20 cellular contexts compared by ENCODE assay signal in the genomic region with DNA sequence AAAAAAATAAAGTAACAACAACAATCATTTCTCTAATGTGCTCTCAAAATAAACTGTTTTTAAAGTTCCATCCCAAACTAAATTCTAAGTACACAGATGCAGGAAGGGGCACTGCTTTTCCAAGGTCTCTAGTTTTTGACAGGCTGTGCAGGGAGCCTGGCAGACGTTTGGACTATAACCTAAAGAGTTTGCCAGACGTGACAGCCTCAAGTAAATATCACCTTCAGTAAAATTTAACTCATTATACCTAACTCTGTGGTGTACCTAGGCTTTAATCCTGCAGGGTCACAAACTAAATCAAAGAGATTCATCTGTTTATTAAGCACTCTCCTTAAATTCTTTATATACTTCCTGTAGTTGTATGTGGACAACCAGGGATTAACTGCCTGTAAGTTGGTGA.
"Had no signal": no experiment of that assay in that cellular context is flagged by ENCODE, and none has a peak within 500 bp of the region (broad histone marks: within the 10 kb centered on the region; RNA-seq: fewer than 3 reads in every experiment).

No MANE protein-coding gene starts in this region.

- H3K27me3 Mint-ChIP-seq: activated CD4-positive, alpha-beta T cell treated with anti-CD3 and anti-CD28 coated beads, Interleukin-2, amount 10 ng/mL, durations not matched to agents 7 days and 5 days; activated T-helper 17 cell treated with anti-CD3 and anti-CD28 coated beads, Interleukin-2, amount 50 U/mL, for 72 hours; natural killer cell treated with Interleukin-12 subunit alpha and Interleukin-12 subunit beta and Interleukin-15 and Interleukin-18, amount 100 ng/mL, for 72 hours; stimulated activated memory B cell treated with anti-CD40 and anti-IgM and Interleukin-4, amounts not matched to agents 10 μg/mL and 1 μg/mL and 100 μg/mL, for 72 hours had no signal

- H3K4me3 Mint-ChIP-seq: activated CD4-positive, alpha-beta T cell treated with anti-CD3 and anti-CD28 coated beads, Interleukin-2, amount 10 ng/mL, durations not matched to agents 7 days and 5 days; activated CD8-positive, alpha-beta T cell treated with anti-CD3 and anti-CD28 coated beads, Interleukin-2, amount 10 ng/mL, durations not matched to agents 7 days and 5 days; natural killer cell treated with Interleukin-12 subunit alpha and Interleukin-12 subunit beta and Interleukin-15 and Interleukin-18, amount 100 ng/mL, for 72 hours; stimulated activated memory B cell treated with anti-CD40 and anti-IgM and Interleukin-4, amounts not matched to agents 10 μg/mL and 1 μg/mL and 100 μg/mL, for 72 hours; T-helper 1 cell treated with Interleukin-12 subunit alpha and Interleukin-12 subunit beta and Interleukin-4 antibody, amounts not matched to agents 30 μg/mL and 1 μg/mL, for 36 hours had no signal

- H3K36me3 ChIP-seq: brain microvascular endothelial cell, prostate gland had no signal

- H3K36me3 Mint-ChIP-seq: natural killer cell treated with Interleukin-12 subunit alpha and Interleukin-12 subunit beta and Interleukin-15 and Interleukin-18, amount 100 ng/mL, for 72 hours had no signal

- H3K4me3 ChIP-seq: dorsolateral prefrontal cortex, heart right ventricle, prostate gland, right atrium auricular region, skin epidermis, testis, upper lobe of left lung had no signal

- H3K27ac Mint-ChIP-seq: activated CD8-positive, alpha-beta T cell treated with anti-CD3 and anti-CD28 coated beads, Interleukin-2, amount 10 ng/mL, durations not matched to agents 7 days and 5 days; natural killer cell treated with Interleukin-12 subunit alpha and Interleukin-12 subunit beta and Interleukin-15 and Interleukin-18, amount 100 ng/mL, for 72 hours had no signal

- H3K27me3 ChIP-seq: brain microvascular endothelial cell, dorsolateral prefrontal cortex, heart right ventricle, right atrium auricular region, testis, upper lobe of left lung had no signal

- H3K9me3 ChIP-seq: heart right ventricle, prostate gland, right atrium auricular region, testis, upper lobe of left lung had no signal

- H3K27ac ChIP-seq: brain microvascular endothelial cell, dorsolateral prefrontal cortex, prostate gland, testis had no signal

- ATAC-seq: activated CD8-positive, alpha-beta T cell treated with anti-CD3 and anti-CD28 coated beads, Interleukin-2, amount 10 ng/mL, durations not matched to agents 7 days and 5 days; activated naive CD4-positive, alpha-beta T cell treated with anti-CD3 and anti-CD28 coated beads, Interleukin-2, amount 50 U/mL, for 72 hours; activated T-helper 17 cell treated with anti-CD3 and anti-CD28 coated beads, Interleukin-2, amount 50 U/mL, for 72 hours; heart right ventricle; natural killer cell treated with Interleukin-12 subunit alpha and Interleukin-12 subunit beta and Interleukin-15 and Interleukin-18, amount 100 ng/mL, for 72 hours; stimulated activated memory B cell treated with anti-CD40 and anti-IgM and Interleukin-4, amounts not matched to agents 10 μg/mL and 1 μg/mL and 100 μg/mL, for 72 hours had no signal

- H3K9me3 Mint-ChIP-seq: activated CD4-positive, alpha-beta T cell treated with anti-CD3 and anti-CD28 coated beads, Interleukin-2, amount 10 ng/mL, durations not matched to agents 7 days and 5 days; activated naive CD4-positive, alpha-beta T cell treated with anti-CD3 and anti-CD28 coated beads, Interleukin-2, amount 50 U/mL, for 72 hours; activated T-helper 17 cell treated with anti-CD3 and anti-CD28 coated beads, Interleukin-2, amount 50 U/mL, for 72 hours; natural killer cell treated with Interleukin-12 subunit alpha and Interleukin-12 subunit beta and Interleukin-15 and Interleukin-18, amount 100 ng/mL, for 72 hours; stimulated activated memory B cell treated with anti-CD40 and anti-IgM and Interleukin-4, amounts not matched to agents 10 μg/mL and 1 μg/mL and 100 μg/mL, for 72 hours; T-helper 1 cell treated with Interleukin-12 subunit alpha and Interleukin-12 subunit beta and Interleukin-4 antibody, amounts not matched to agents 30 μg/mL and 1 μg/mL, for 36 hours had no signal

- DNase-seq: activated CD4-positive, alpha-beta T cell treated with anti-CD3 and anti-CD28 coated beads, Interleukin-2, amount 10 ng/mL, durations not matched to agents 7 days and 5 days; activated CD8-positive, alpha-beta T cell treated with anti-CD3 and anti-CD28 coated beads, Interleukin-2, amount 10 ng/mL, durations not matched to agents 7 days and 5 days; aorta; brain microvascular endothelial cell; central memory CD4-positive, alpha-beta T cell; dorsolateral prefrontal cortex; heart right ventricle; midbrain; stimulated activated CD4-positive, alpha-beta T cell treated with anti-CD3 and anti-CD28 coated beads, Interleukin-15, amount 100 ng/mL, for 24 hours; T1000; testis; upper lobe of left lung had no signal
